20 cellular contexts compared by ENCODE assay signal in the genomic region with DNA sequence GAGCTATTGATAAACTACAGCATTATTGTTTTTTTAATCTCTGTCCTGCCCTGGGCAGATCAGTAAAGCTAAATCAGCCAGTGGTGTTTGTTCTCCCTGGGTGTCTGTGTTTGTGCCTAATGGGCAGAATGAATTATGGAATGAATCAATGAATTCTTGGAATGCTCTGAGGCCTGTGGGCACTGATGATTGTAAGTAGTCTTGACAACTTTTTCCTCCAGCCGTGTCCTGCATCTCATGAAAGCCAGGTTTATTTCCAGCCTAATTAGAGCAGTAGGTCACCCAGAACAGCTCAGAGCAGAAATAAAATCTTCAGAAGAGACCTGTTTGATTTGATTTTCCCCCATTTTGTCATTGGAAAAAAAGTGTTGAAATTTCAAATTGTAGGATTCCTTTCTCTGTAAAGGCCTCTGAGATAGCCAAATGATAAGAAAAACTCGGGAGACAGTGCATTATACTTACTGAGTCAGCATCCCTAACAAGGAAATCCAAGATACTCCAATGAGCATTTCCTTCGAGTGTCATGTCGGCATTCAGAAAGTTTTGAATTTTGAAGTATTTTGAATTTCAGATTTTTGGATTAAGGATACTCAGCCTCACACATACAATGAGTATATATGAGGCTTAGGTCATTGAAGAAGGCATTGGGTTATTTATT. TPM values are rescaled to one million over a fixed set of nuclear protein-coding genes. Genes with fewer than 3 reads are reported as not detected.
DNase-seq lines count a peak whose midpoint lies in the region; TF ChIP-seq lines count a peak whose summit lies in the region.
"Had no signal": no experiment of that assay in that cellular context is flagged by ENCODE, and none has a peak within 500 bp of the region (broad histone marks: within the 10 kb centered on the region; RNA-seq: fewer than 3 reads in every experiment).

No MANE protein-coding gene starts in this region.

- H3K4me1 ChIP-seq in adipocyte (ENCODE audit: control insufficient read depth, insufficient read depth, low read length): peaks cover 30% of the 10 kb centered on the region
- H3K4me1 ChIP-seq: tibial artery had no signal

- no peak overlapping the region for H3K9ac ChIP-seq in adipocyte (ENCODE audit: low read length)
- H3K9ac ChIP-seq: parathyroid adenoma had no signal

- DNase-seq in G401 (ENCODE audit: low spot score) (peak; percentile 72), adipocyte (ENCODE audit: low read depth) (peak; percentile 84), fibroblast of the aortic adventitia (ENCODE audit: low read depth) (peak; percentile 20), retina (peak; percentile 90)
- DNase-seq in activated naive CD4-positive, alpha-beta T cell (lab: John Stamatoyannopoulos, UW): no peak
- DNase-seq in effector CD8-positive, alpha-beta T cell (lab: John Stamatoyannopoulos, UW): no peak
- DNase-seq in activated naive CD4-positive, alpha-beta T cell treated with Interleukin-2 at 50 U/mL for 16 hours: no peak
- DNase-seq: activated CD4-positive, alpha-beta T cell treated with anti-CD3 and anti-CD28 coated beads, Interleukin-2, amount 50 U/mL, for 1 hour; activated effector memory CD4-positive, alpha-beta T cell treated with anti-CD3 and anti-CD28 coated beads, Interleukin-2, amount 50 U/mL, for 16 hours; anterior cingulate cortex; H9; hippocampal formation; KG1; naive B cell; NCI-H748 treated with DMSO at 0.1 percent for 48 hours; Right ventricle myocardium superior; stimulated activated naive CD8-positive, alpha-beta T cell treated with anti-CD3 and anti-CD28 coated beads, Interleukin-15, Interleukin-2, amounts not matched to agents 100 U/mL and 50 U/mL, for 24 hours; T-helper 1 cell; tibial artery had no signal

- H3K27me3 ChIP-seq in adipocyte (replicated peaks; ENCODE audit: control insufficient read depth, insufficient read depth, low read length): no peaks in the 10 kb centered on the region
- H3K27me3 ChIP-seq: tibial artery had no signal

- H3K36me3 ChIP-seq in adipocyte (ENCODE audit: control insufficient read depth, insufficient read depth, low read length, severe bottlenecking): no peaks in the 10 kb centered on the region
- H3K36me3 ChIP-seq: tibial artery had no signal

- in situ Hi-C loops in G401 (cut with HindIII; ENCODE audit: low sequenced_read_pairs): no loop called here

- H3K4me3 ChIP-seq in adipocyte (ENCODE audit: low read length) (no peak overlapping the region), fibroblast of the aortic adventitia (ENCODE audit: low read depth, low read length) (no peak overlapping the region)
- H3K4me3 ChIP-seq: tibial artery had no signal

- H3K9me3 ChIP-seq in adipocyte (ENCODE audit: control insufficient read depth, low read length): no peaks in the 10 kb centered on the region
- H3K9me3 ChIP-seq: tibial artery had no signal

- no peak for TF ChIP-seq CTCF in fibroblast of the aortic adventitia (IDR thresholded peaks at IDR 0.05; ENCODE audit: insufficient read depth, low read length)

RNA-seq across cellular contexts. Expression of a gene that starts 19.4 kb away (rescaled TPM):
- 38.1 and 53.8 TPM in 2 replicates for total RNA-seq in G401 (2014; rRNA removed; shearing (Covaris generic))
- 14.4 and 19.5 TPM in 2 replicates for total RNA-seq in fibroblast of the aortic adventitia (ENCODE audit: low replicate concordance)

Comparison
In these comparisons a context has a peak if more than half of its experiments do, and no peak if none do; other contexts are left out.
1. DNase-seq: peak in G401 (single experiment), adipocyte (single experiment), fibroblast of the aortic adventitia (single experiment) and retina (single experiment); none in activated naive CD4-positive, alpha-beta T cell (0 of 4), effector CD8-positive, alpha-beta T cell (single experiment) and activated naive CD4-positive, alpha-beta T cell treated with Interleukin-2 at 50 U/mL for 16 hours (single experiment).